2 cellular contexts compared by ENCODE assay signal in genomic region chr5:5822729-5823257, GRCh38.
A peak's percentile ranks its signal among the peaks of the same experiment; 100 is the strongest.
TF ChIP-seq lines count a peak whose summit lies in the region.

No MANE protein-coding gene starts in this region.

TF ChIP-seq in HepG2, 621 proteins besides CTCF, POLR2A, EP300 and RAD21 (continued from another document):
- peak; percentile 75 for TF ChIP-seq NFE2L2 (IDR thresholded peaks at IDR 0.05; ENCODE audit: low read length)
- no peak for TF ChIP-seq ZNF652 (CRISPR knock-in tag; IDR thresholded peaks at IDR 0.05; ENCODE audit: borderline replicate concordance, low read depth)
- TF ChIP-seq ZSCAN20 (CRISPR knock-in tag; IDR thresholded peaks at IDR 0.05; ENCODE audit: borderline replicate concordance) = no peak

TF ChIP-seq in K562, 482 proteins besides CTCF, POLR2A, EP300 and RAD21 (continued from another document):
- TF ChIP-seq BRF2 (IDR thresholded peaks at IDR 0.05; ENCODE audit: borderline replicate concordance, insufficient read depth, insufficient read length) (no peak), SIX5 (IDR thresholded peaks at IDR 0.05; ENCODE audit: borderline replicate concordance in 1 of 2, insufficient read depth in 1 of 2, low read depth in 1 of 2, low read length in 2 of 2) (no peak), KDM5B (IDR thresholded peaks at IDR 0.05; ENCODE audit: insufficient replicate concordance, low read depth, low read length) (no peak), MECOM (CRISPR knock-in tag; IDR thresholded peaks at IDR 0.05) (no peak), PCBP1 (IDR thresholded peaks at IDR 0.05; ENCODE audit: low read depth, low read length, poor library complexity, severe bottlenecking) (no peak), NFE2 (IDR thresholded peaks at IDR 0.05; ENCODE audit: low read depth) (peak; percentile 74), C11orf30 (IDR thresholded peaks at IDR 0.05; ENCODE audit: low read depth) (peak; percentile 86), STAG1 (CRISPR knock-in tag; IDR thresholded peaks at IDR 0.05; ENCODE audit: borderline replicate concordance) (no peak), CAMTA2 (CRISPR knock-in tag; conservative IDR thresholded peaks at IDR 0.05) (no peak), ZNF316 (IDR thresholded peaks at IDR 0.05) (peak; percentile 92), MAFG (tag; conservative IDR thresholded peaks at IDR 0.05) (peak; percentile 91), KDM4B (IDR thresholded peaks at IDR 0.05; ENCODE audit: borderline replicate concordance in 2 of 2, low read depth in 1 of 2) (no peak), NFE2L1 (tag; IDR thresholded peaks at IDR 0.05; ENCODE audit: borderline replicate concordance, low read depth) (peak; percentile 56), RBM17 (IDR thresholded peaks at IDR 0.05; ENCODE audit: borderline replicate concordance, low read depth, low read length) (no peak), ZNF224 (CRISPR knock-in tag; IDR thresholded peaks at IDR 0.05) (no peak), ZSCAN29 (IDR thresholded peaks at IDR 0.05) (no peak), MAFF (IDR thresholded peaks at IDR 0.05; ENCODE audit: low read length) (peak; percentile 77; the same call in 1 of the 2 replicates), RBM34 (IDR thresholded peaks at IDR 0.05; ENCODE audit: borderline replicate concordance, insufficient read depth, low read length) (no peak)
